Comparison of ENCODE assay signal across 19 cellular contexts in genomic region chr3:97105989-97106651, GRCh38.
DNase-seq lines count a peak whose midpoint lies in the region; ATAC-seq, FAIRE-seq and TF ChIP-seq lines count a peak whose summit lies in the region.
"Had no signal": no experiment of that assay in that cellular context is flagged by ENCODE, and none has a peak within 500 bp of the region (broad histone marks: within the 10 kb centered on the region; RNA-seq: fewer than 3 reads in every experiment).

No MANE protein-coding gene starts in this region.

- TF ChIP-seq RAD21 in H1 (IDR thresholded peaks at IDR 0.05 in 1 of 2, conservative IDR thresholded peaks at IDR 0.05 in 1 of 2; ENCODE audit: low read depth in 2 of 2, low read length in 2 of 2), result no peak

- no peak overlapping the region for H2BK12ac ChIP-seq in H9 (ENCODE audit: insufficient read length, low read depth, low read length)
- no peak overlapping the region for H2BK12ac ChIP-seq in H1 (ENCODE audit: low read depth, low read length)

- no CpG with 5 or more reads among the region's 4 CpGs for WGBS in H9 (ENCODE audit: extremely low coverage, insufficient read length, low lambda C conversion rate)
- WGBS in H1 (ENCODE audit: extremely low coverage in 1 of 2, insufficient coverage in 1 of 2, insufficient read length in 1 of 2, insufficient replicate concordance in 2 of 2, low coverage in 1 of 2, low lambda C conversion rate in 2 of 2, missing lambda C conversion rate in 1 of 2), 2 experiments, result 56% methylated on average over 4 of the region's 4 CpGs; no CpG with 5 or more reads in 1 of the 2 experiments

- H2BK20ac ChIP-seq in H9 (ENCODE audit: low read depth, low read length, poor library complexity, severe bottlenecking), result no peak overlapping the region
- no peak overlapping the region for H2BK20ac ChIP-seq in H1 (ENCODE audit: low read length)

- H4K8ac ChIP-seq in H9 (replicated peaks; ENCODE audit: insufficient read length, low read depth, low read length), result no peak overlapping the region
- H4K8ac ChIP-seq in H1 (ENCODE audit: extremely low read depth, insufficient read depth, low read length), result no peak overlapping the region

- H3K36me3 Mint-ChIP-seq in H9 (ENCODE audit: insufficient read depth in 1 of 3, low read depth in 3 of 3), result no peaks in the 10 kb centered on the region
- H3K36me3 Mint-ChIP-seq: CD14-positive monocyte; CD8-positive, alpha-beta memory T cell had no signal

- no peak overlapping the region for H3K4me2 ChIP-seq in H9 (ENCODE audit: insufficient read depth, insufficient read length, low read length)
- peak overlapping the region in 1 of 2 experiments; percentile 69; a peak in 3 of 4 replicates for H3K4me2 ChIP-seq in H1 (ENCODE audit: insufficient read depth in 1 of 2, low read depth in 2 of 2, low read length in 2 of 2)
- H3K4me2 ChIP-seq: BLaER1 treated with 17β-estradiol and CSF1 and Interleukin-3, amounts not matched to agents 10 nM and 100 nM had no signal

- H2AFZ ChIP-seq in H9 (ENCODE audit: low read length) (no peak overlapping the region), H1 (ENCODE audit: low read length) (peak overlapping the region; percentile 60; the same call in 1 of the 2 replicates)

- FAIRE-seq in H1 (lab: Jason Lieb, UNC), result no peak
- FAIRE-seq: GM12891, GM18507 had no signal

- H2BK15ac ChIP-seq in H9 (ENCODE audit: low read depth, low read length) (no peak overlapping the region), H1 (ENCODE audit: low read length) (no peak overlapping the region)

- no peaks in the 10 kb centered on the region for H3K36me3 ChIP-seq in H1 (ENCODE audit: control insufficient read depth in 2 of 4, insufficient read depth in 4 of 4, low read length in 3 of 4)
- H3K36me3 ChIP-seq: BE2C; BLaER1 treated with 17β-estradiol and CSF1 and Interleukin-3, amounts not matched to agents 10 nM and 100 nM; HAP-1 had no signal

- H2BK120ac ChIP-seq in H9 (ENCODE audit: low read depth, low read length, poor library complexity, severe bottlenecking) (no peak overlapping the region), H1 (replicated peaks; ENCODE audit: low read depth, low read length) (no peak overlapping the region)

- no peak for TF ChIP-seq EP300 in H1 (IDR thresholded peaks at IDR 0.05; ENCODE audit: borderline replicate concordance in 1 of 2, low read depth in 2 of 2, low read length in 2 of 2)

- POLR2A ChIA-PET in H1 (lab: Charles Lee; ENCODE audit: partially characterized antibody), result no interaction called here

- H3K4me1 ChIP-seq in H9 (ENCODE audit: insufficient read depth, low read length), result no peaks in the 10 kb centered on the region; the same call in 1 of the 2 replicates
- H3K4me1 ChIP-seq in H1 (replicated peaks in 1 of 4; ENCODE audit: control insufficient read depth in 3 of 4, insufficient read depth in 4 of 4, low read length in 3 of 4), result peaks cover 0 to 6% (median 2%) of the 10 kb centered on the region in 4 experiments; a peak in 3 of 7 replicates
- H3K4me1 ChIP-seq: BE2C; BLaER1 treated with 17β-estradiol and CSF1 and Interleukin-3, amounts not matched to agents 10 nM and 100 nM; HAP-1 had no signal

- H3K4me3 Mint-ChIP-seq in H9, result peak overlapping the region in 1 of 2 experiments; percentile 30; a peak in 1 of 5 replicates
- H3K4me3 Mint-ChIP-seq: CD14-positive monocyte; CD4-positive, alpha-beta T cell; CD8-positive, alpha-beta memory T cell; HFFc6 had no signal

- H3K56ac ChIP-seq in H9 (ENCODE audit: insufficient read length, low read depth, low read length) (no peak overlapping the region), H1 (replicated peaks; ENCODE audit: insufficient read length, low read depth, low read length) (no peak overlapping the region)

- no peak overlapping the region for H3K9ac ChIP-seq in H9 (ENCODE audit: extremely low read depth, insufficient read length, low read length)
- no peak overlapping the region; a peak in 1 of 7 replicates for H3K9ac ChIP-seq in H1 (replicated peaks in 1 of 4; ENCODE audit: extremely low read depth in 1 of 4, low read depth in 3 of 4, low read length in 3 of 4)
- H3K9ac ChIP-seq: BLaER1 treated with 17β-estradiol and CSF1 and Interleukin-3, amounts not matched to agents 10 nM and 100 nM had no signal

- TF ChIP-seq CTCF in H9 (conservative IDR thresholded peaks at IDR 0.05), result no peak
- no peak for TF ChIP-seq CTCF in H1 (IDR thresholded peaks at IDR 0.05; ENCODE audit: control extremely low read depth in 1 of 3, insufficient read depth in 1 of 3, low read depth in 1 of 3, low read length in 3 of 3)

- H3K79me2 ChIP-seq in H9 (ENCODE audit: insufficient read depth, low read length), result no peaks in the 10 kb centered on the region
- H3K79me2 ChIP-seq in H1 (ENCODE audit: control insufficient read depth in 1 of 2, insufficient read depth in 2 of 2, low read length in 2 of 2), result no peaks in the 10 kb centered on the region

- no peaks in the 10 kb centered on the region for H3K27me3 ChIP-seq in H9 (ENCODE audit: insufficient read depth, low read length)
- no peaks in the 10 kb centered on the region for H3K27me3 ChIP-seq in H1 (replicated peaks in 1 of 4; ENCODE audit: control insufficient read depth in 3 of 4, extremely low read depth in 1 of 4, insufficient read depth in 3 of 4, low read length in 3 of 4)
- H3K27me3 ChIP-seq: BE2C; BLaER1 treated with 17β-estradiol and CSF1 and Interleukin-3, amounts not matched to agents 10 nM and 100 nM had no signal

- H3K27ac ChIP-seq in H9 (ENCODE audit: insufficient read length, low read depth, low read length) (no peak overlapping the region), H1 (ENCODE audit: low read depth, low read length) (no peak overlapping the region)
- H3K27ac ChIP-seq: BLaER1 treated with 17β-estradiol and CSF1 and Interleukin-3, amounts not matched to agents 10 nM and 100 nM had no signal

- H3T11ph ChIP-seq in H9 (ENCODE audit: low read length), result no peak overlapping the region

- no peaks in the 10 kb centered on the region for H3K23me2 ChIP-seq in H9 (ENCODE audit: insufficient read length, low read depth, low read length, poor library complexity, severe bottlenecking)
- no peaks in the 10 kb centered on the region for H3K23me2 ChIP-seq in H1 (ENCODE audit: low read depth, low read length)

- H3K27ac Mint-ChIP-seq in H9, result peak overlapping the region in 2 of 3 experiments; percentile 34 to 57; a peak in 2 of 7 replicates
- H3K27ac Mint-ChIP-seq: CD14-positive monocyte; CD4-positive, alpha-beta T cell; CD8-positive, alpha-beta memory T cell; HFFc6 had no signal

- H3K9me3 ChIP-seq in H9 (ENCODE audit: control insufficient read depth, low read depth, low read length) (no peaks in the 10 kb centered on the region), H1 (ENCODE audit: insufficient read depth in 2 of 2, low read depth in 1 of 2, low read length in 1 of 2) (no peaks in the 10 kb centered on the region)
- H3K9me3 ChIP-seq: BE2C; BLaER1 treated with 17β-estradiol and CSF1 and Interleukin-3, amounts not matched to agents 10 nM and 100 nM; HAP-1 had no signal

- H2BK5ac ChIP-seq in H9 (ENCODE audit: insufficient read length, low read length) (no peak overlapping the region), H1 (ENCODE audit: low read depth, low read length) (no peak overlapping the region; the same call in 1 of the 2 replicates)

- H3K4me1 Mint-ChIP-seq in H9, result peaks cover 10 to 12% of the 10 kb centered on the region in 2 experiments
- H3K4me1 Mint-ChIP-seq: CD14-positive monocyte; CD8-positive, alpha-beta memory T cell had no signal

- CTCF ChIA-PET in H1 (lab: Charles Lee; ENCODE audit: partially characterized antibody), result interaction anchor here (1.3 kb wide), 1 partner anchor 32 kb away, joined by 5 read pairs; no protein-coding TSS in a partner anchor

- H3K23ac ChIP-seq in H9 (ENCODE audit: insufficient read length, low read depth, low read length) (no peak overlapping the region), H1 (ENCODE audit: insufficient read length) (no peak overlapping the region)

- no peaks in the 10 kb centered on the region for H4K20me1 ChIP-seq in H9 (ENCODE audit: control insufficient read depth, insufficient read depth, insufficient read length)
- H4K20me1 ChIP-seq in H1 (replicated peaks in 1 of 2; ENCODE audit: control insufficient read depth in 1 of 2, insufficient read depth in 2 of 2, low read length in 2 of 2), result no peaks in the 10 kb centered on the region
- H4K20me1 ChIP-seq: BLaER1 treated with 17β-estradiol and CSF1 and Interleukin-3, amounts not matched to agents 10 nM and 100 nM had no signal

- ATAC-seq in HG02623 (IDR thresholded peaks at IDR 0.05; ENCODE audit: unreplicated experiment), result no peak
- no peak for ATAC-seq in GM21737 (IDR thresholded peaks at IDR 0.05; ENCODE audit: unreplicated experiment)

- no peaks in the 10 kb centered on the region for H3K9me3 Mint-ChIP-seq in H9

- H4K91ac ChIP-seq in H9 (ENCODE audit: insufficient read length, low read depth, low read length), result no peak overlapping the region
- H4K91ac ChIP-seq in H1 (replicated peaks; ENCODE audit: insufficient read length, low read length), result no peak overlapping the region

- no peak overlapping the region for H3K14ac ChIP-seq in H9 (ENCODE audit: insufficient read depth, low read length)
- no peak overlapping the region for H3K14ac ChIP-seq in H1 (ENCODE audit: insufficient read length)

- peak; percentile 26 for DNase-seq in Ammon's horn (ENCODE audit: low spot score)
- no peak for DNase-seq in H9
- DNase-seq in H1 (ENCODE audit: low read depth in 1 of 2, low spot score in 2 of 2), result no peak
- no peak for DNase-seq in stimulated activated CD8-positive, alpha-beta memory T cell treated with anti-CD3 and anti-CD28 coated beads, Interleukin-4, amount 100 ng/mL, for 48 hours
- DNase-seq: BE2C; Calu3; CD4-positive, alpha-beta T cell; CD8-positive, alpha-beta memory T cell; DMS53; DMS79 treated with DMSO at 0.1 percent for 48 hours; GF-D8; HFFc6 had no signal

- H3K18ac ChIP-seq in H9 (ENCODE audit: insufficient read length, low read depth, low read length), result no peak overlapping the region
- no peak overlapping the region for H3K18ac ChIP-seq in H1 (ENCODE audit: extremely low read depth, low read length)

- H3K4me3 ChIP-seq in H1 (ENCODE audit: extremely low read depth in 1 of 4, insufficient read depth in 2 of 4, low read depth in 3 of 4, low read length in 4 of 4), result peak overlapping the region in 1 of 4 experiments; percentile 4; a peak in 1 of 8 replicates
- H3K4me3 ChIP-seq: BLaER1 treated with 17β-estradiol and CSF1 and Interleukin-3, amounts not matched to agents 10 nM and 100 nM; HAP-1 had no signal

- H3K4ac ChIP-seq in H9 (ENCODE audit: low read depth, low read length) (no peak overlapping the region), H1 (replicated peaks; ENCODE audit: insufficient read length, low read depth, low read length) (no peak overlapping the region)

- H2AK5ac ChIP-seq in H9 (ENCODE audit: insufficient read length, low read length) (no peak overlapping the region), H1 (ENCODE audit: low read depth, low read length) (no peak overlapping the region)

- H3K27me3 Mint-ChIP-seq in H9 (ENCODE audit: low read depth), result no peaks in the 10 kb centered on the region
- H3K27me3 Mint-ChIP-seq: CD4-positive, alpha-beta T cell had no signal

- TF ChIP-seq POLR2A in H1 (IDR thresholded peaks at IDR 0.05; ENCODE audit: control extremely low read depth in 1 of 2, low read depth in 2 of 2, low read length in 2 of 2), result no peak

- H4K5ac ChIP-seq in H9 (ENCODE audit: insufficient read length, low read depth, low read length) (no peak overlapping the region), H1 (ENCODE audit: insufficient read length, low read depth, low read length) (no peak overlapping the region)

- H3K79me1 ChIP-seq in H9 (ENCODE audit: insufficient read depth, low read depth, low read length, poor library complexity, severe bottlenecking) (no peaks in the 10 kb centered on the region), H1 (ENCODE audit: low read depth, low read length) (no peaks in the 10 kb centered on the region)
